Comparison of ENCODE assay signal across 22 cellular contexts in genomic region chr4:145681956-145682355, GRCh38. TPM values are rescaled to one million over a fixed set of nuclear protein-coding genes. Genes with fewer than 3 reads are reported as not detected.
DNase-seq lines count a peak whose midpoint lies in the region; ATAC-seq and TF ChIP-seq lines count a peak whose summit lies in the region.
"Had no signal": no experiment of that assay in that cellular context is flagged by ENCODE, and none has a peak within 500 bp of the region (broad histone marks: within the 10 kb centered on the region; RNA-seq: fewer than 3 reads in every experiment).

No MANE protein-coding gene starts in this region.

- H3K9me3 ChIP-seq in AG04450 (ENCODE audit: control insufficient read depth, insufficient read depth, low read length) (no peaks in the 10 kb centered on the region; the same call in 1 of the 2 replicates), GM23248 (ENCODE audit: low read depth) (no peaks in the 10 kb centered on the region), mesenchymal stem cell (ENCODE audit: control insufficient read depth, low read length) (no peaks in the 10 kb centered on the region)

- H3K9ac ChIP-seq in GM23248: no peak overlapping the region
- no peak overlapping the region for H3K9ac ChIP-seq in mesenchymal stem cell (ENCODE audit: low read length)

- 13 to 38% methylated on average over 1 of the region's 1 CpG for WGBS in GM23248 (ENCODE audit: low coverage in 1 of 2, low lambda C conversion rate in 2 of 2, missing lambda C conversion rate in 2 of 2), 2 experiments
- no CpG with 5 or more reads among the region's 1 CpG for WGBS in mesenchymal stem cell

- POLR2A ChIA-PET in AG04450 (lab: Yijun Ruan, JAX): no interaction called here

- H3K9me3 Mint-ChIP-seq in activated naive CD8-positive, alpha-beta T cell treated with anti-CD3 and anti-CD28 coated beads, Interleukin-2, amount 50 U/mL, for 24 hours: no peaks in the 10 kb centered on the region

- H3K27ac Mint-ChIP-seq in activated naive CD8-positive, alpha-beta T cell treated with anti-CD3 and anti-CD28 coated beads, Interleukin-2, amount 50 U/mL, for 24 hours: no peak overlapping the region
- H3K27ac Mint-ChIP-seq: CD14-positive monocyte had no signal

- peak overlapping the region; percentile 35; the same call in 1 of the 2 replicates for H2AFZ ChIP-seq in GM23248
- H2AFZ ChIP-seq in mesenchymal stem cell (ENCODE audit: low read depth, low read length): no peak overlapping the region

- no peak overlapping the region for H2AK5ac ChIP-seq in mesenchymal stem cell (ENCODE audit: low read length, severe bottlenecking)

- no peaks in the 10 kb centered on the region for H3K79me2 ChIP-seq in GM23248 (ENCODE audit: insufficient read depth)

- no peaks in the 10 kb centered on the region for H3K36me3 ChIP-seq in GM23248 (ENCODE audit: low read depth)
- H3K36me3 ChIP-seq in mesenchymal stem cell (ENCODE audit: control insufficient read depth in 1 of 2, insufficient read depth in 2 of 2, low read depth in 1 of 2, low read length in 2 of 2): no peaks in the 10 kb centered on the region

- H3K4me2 ChIP-seq in GM23248 (ENCODE audit: unreplicated experiment) (no peak overlapping the region), mesenchymal stem cell (ENCODE audit: low read length, poor library complexity, severe bottlenecking) (no peak overlapping the region)

- peaks cover 19% of the 10 kb centered on the region for H3K27me3 Mint-ChIP-seq in activated naive CD8-positive, alpha-beta T cell treated with anti-CD3 and anti-CD28 coated beads, Interleukin-2, amount 50 U/mL, for 24 hours

- H2BK120ac ChIP-seq in mesenchymal stem cell (ENCODE audit: low read depth, low read length): no peak overlapping the region

- peak; percentile 2 for DNase-seq in AG04450 (ENCODE audit: low read depth, low spot score)
- DNase-seq in GM23248: peak; percentile 69
- peak; percentile 9 for DNase-seq in choroid plexus epithelial cell (ENCODE audit: low read depth)
- peak; percentile 9 for DNase-seq in mesenchymal stem cell
- DNase-seq in activated naive CD8-positive, alpha-beta T cell treated with anti-CD3 and anti-CD28 coated beads, Interleukin-2, amount 50 U/mL, for 24 hours: no peak
- DNase-seq in activated CD8-positive, alpha-beta memory T cell treated with anti-CD3 and anti-CD28 coated beads, Interleukin-2, amount 50 U/mL, for 48 hours: no peak
- no peak for DNase-seq in nucleus accumbens (lab: John Stamatoyannopoulos, UW)
- DNase-seq: 8988T, COR-L47, DMS53, GDM1, KBM-7, NCI-H1092, NCI-H446 treated with DMSO at 0.1 percent for 48 hours, NCI-H774 had no signal

- H3K14ac ChIP-seq in mesenchymal stem cell (ENCODE audit: low read length in 2 of 2): no peak overlapping the region

- no peaks in the 10 kb centered on the region for H3K27me3 ChIP-seq in AG04450 (ENCODE audit: control insufficient read depth, insufficient read depth, low read length)
- no peaks in the 10 kb centered on the region for H3K27me3 ChIP-seq in GM23248 (replicated peaks; ENCODE audit: insufficient read depth)
- H3K27me3 ChIP-seq in mesenchymal stem cell (ENCODE audit: control insufficient read depth in 1 of 2, insufficient read depth in 1 of 2, low read length in 2 of 2): no peaks in the 10 kb centered on the region

- peaks cover 15% of the 10 kb centered on the region for H3F3A ChIP-seq in GM23248 (ENCODE audit: insufficient read depth)

- CTCF ChIA-PET in AG04450 (lab: Charles Lee): no interaction called here

- H4K8ac ChIP-seq in mesenchymal stem cell (ENCODE audit: low read length): no peak overlapping the region

- no peak overlapping the region for H3K4me3 Mint-ChIP-seq in activated naive CD8-positive, alpha-beta T cell treated with anti-CD3 and anti-CD28 coated beads, Interleukin-2, amount 50 U/mL, for 24 hours
- H3K4me3 Mint-ChIP-seq: CD14-positive monocyte had no signal

- no peak overlapping the region for H4K91ac ChIP-seq in mesenchymal stem cell (ENCODE audit: low read length)

- no peak overlapping the region for H2BK12ac ChIP-seq in mesenchymal stem cell (ENCODE audit: low read length in 2 of 2)

- in situ Hi-C loops in GM23248 (cut with MboI): no loop called here

- no peak overlapping the region for H3K4ac ChIP-seq in mesenchymal stem cell (ENCODE audit: low read depth in 1 of 2, low read length in 2 of 2)

- H2BK15ac ChIP-seq in mesenchymal stem cell (ENCODE audit: low read depth, poor library complexity, severe bottlenecking): no peak overlapping the region

- H3K4me1 ChIP-seq in GM23248 (ENCODE audit: insufficient read depth): peaks cover 29% of the 10 kb centered on the region
- H3K4me1 ChIP-seq in mesenchymal stem cell (ENCODE audit: control insufficient read depth, insufficient read depth, low read depth, low read length): peaks cover 2% of the 10 kb centered on the region

- no peaks in the 10 kb centered on the region for H3K36me3 Mint-ChIP-seq in activated naive CD8-positive, alpha-beta T cell treated with anti-CD3 and anti-CD28 coated beads, Interleukin-2, amount 50 U/mL, for 24 hours (ENCODE audit: low read depth)
- H3K36me3 Mint-ChIP-seq: CD14-positive monocyte had no signal

- no peaks in the 10 kb centered on the region for H3K9me2 ChIP-seq in GM23248 (ENCODE audit: insufficient read depth)

- no peak overlapping the region for H3K18ac ChIP-seq in mesenchymal stem cell (ENCODE audit: low read depth in 1 of 2, low read length in 2 of 2)

- H3K4me1 Mint-ChIP-seq in activated naive CD8-positive, alpha-beta T cell treated with anti-CD3 and anti-CD28 coated beads, Interleukin-2, amount 50 U/mL, for 24 hours: no peaks in the 10 kb centered on the region
- H3K4me1 Mint-ChIP-seq: CD14-positive monocyte had no signal

- no peak overlapping the region for H3K23ac ChIP-seq in mesenchymal stem cell (ENCODE audit: low read length in 2 of 2)

- no peaks in the 10 kb centered on the region for H3K79me1 ChIP-seq in mesenchymal stem cell (replicated peaks; ENCODE audit: low read length, poor library complexity, severe bottlenecking)

- no peak overlapping the region for H2BK5ac ChIP-seq in mesenchymal stem cell (ENCODE audit: low read depth, low read length, poor library complexity, severe bottlenecking)

- ATAC-seq in activated naive CD8-positive, alpha-beta T cell treated with anti-CD3 and anti-CD28 coated beads, Interleukin-2, amount 50 U/mL, for 24 hours: no peak
- ATAC-seq in GM18870 (IDR thresholded peaks at IDR 0.05; ENCODE audit: unreplicated experiment): no peak

- no peaks in the 10 kb centered on the region for H4K20me1 ChIP-seq in GM23248 (ENCODE audit: insufficient read depth)

- TF ChIP-seq CTCF in AG04450 (IDR thresholded peaks at IDR 0.05; ENCODE audit: low read depth, low read length): no peak
- no peak for TF ChIP-seq CTCF in choroid plexus epithelial cell (conservative IDR thresholded peaks at IDR 0.05; ENCODE audit: low read depth, low read length)

- no peak overlapping the region for H3K4me3 ChIP-seq in AG04450 (ENCODE audit: low read depth, low read length)
- H3K4me3 ChIP-seq in GM23248: no peak overlapping the region
- no peak overlapping the region for H3K4me3 ChIP-seq in choroid plexus epithelial cell (ENCODE audit: low read depth, low read length)
- no peak overlapping the region for H3K4me3 ChIP-seq in mesenchymal stem cell (ENCODE audit: insufficient read depth in 1 of 2, low read depth in 1 of 2, low read length in 2 of 2)
- H3K4me3 ChIP-seq: SK-N-MC had no signal

- H3K27ac ChIP-seq in AG04450 (ENCODE audit: low read depth, low read length) (no peak overlapping the region), GM23248 (peak overlapping the region; percentile 48), mesenchymal stem cell (ENCODE audit: low read length, poor library complexity, severe bottlenecking) (no peak overlapping the region)
- H3K27ac ChIP-seq: HL-60, SK-N-MC had no signal

RNA-seq across cellular contexts. Expression of gene C4orf51, which starts 2.0 kb away (rescaled TPM):
- polyA plus RNA-seq in AG04450 (2011; rRNA removed) (not detected in 2 replicates), GM23248 (2016; fragmentation: Nextera tagmentation; extraction: Ambion mirVana) (not detected in 2 replicates)
- polyA minus RNA-seq in AG04450 (2011; rRNA and poly(A)+ RNA removed): not detected in 2 replicates
- not detected in 2 replicates for total RNA-seq in GM23248 (2014; rRNA removed; shearing (Covaris generic))
- not detected for polyA plus RNA-seq in mesenchymal stem cell (2013, experiment 1 of 2)
- not detected for polyA plus RNA-seq in mesenchymal stem cell (2013, experiment 2 of 2)
- total RNA-seq: M059J, Right ventricle myocardium inferior had no signal
- polyA plus RNA-seq: CD14-positive monocyte, H1 had no signal

Comparison
In these comparisons a context has a peak if more than half of its experiments do, and no peak if none do; other contexts are left out.
1. DNase-seq: peak in AG04450 (single experiment), GM23248 (single experiment), choroid plexus epithelial cell (single experiment) and mesenchymal stem cell (single experiment); none in activated naive CD8-positive, alpha-beta T cell treated with anti-CD3 and anti-CD28 coated beads, Interleukin-2, amount 50 U/mL, for 24 hours (single experiment), activated CD8-positive, alpha-beta memory T cell treated with anti-CD3 and anti-CD28 coated beads, Interleukin-2, amount 50 U/mL, for 48 hours (single experiment) and nucleus accumbens (0 of 56).